ENCODE assay signal across 22 cellular contexts in the genomic region with DNA sequence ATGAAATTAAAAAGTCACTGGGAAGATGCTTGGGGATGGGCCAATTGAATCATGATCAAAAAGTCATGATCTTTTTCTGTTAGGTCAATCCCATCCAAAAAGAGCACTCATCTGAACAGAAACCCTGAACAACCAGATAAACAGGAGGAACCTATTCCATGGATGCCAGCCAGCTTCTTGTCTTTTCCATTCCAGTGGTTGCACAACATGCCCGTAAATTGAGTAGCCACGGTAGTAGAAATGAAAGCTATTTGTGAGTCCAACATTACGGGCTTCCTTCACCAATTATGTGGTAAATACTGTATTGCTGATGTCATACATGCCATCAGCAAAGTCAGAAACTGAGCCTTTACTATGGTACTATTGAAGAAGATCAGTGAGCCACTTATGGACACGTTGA.
DNase-seq lines count a peak whose midpoint lies in the region; TF ChIP-seq lines count a peak whose summit lies in the region.
"Had no signal": no experiment of that assay in that cellular context is flagged by ENCODE, and none has a peak within 500 bp of the region (broad histone marks: within the 10 kb centered on the region; RNA-seq: fewer than 3 reads in every experiment).

No MANE protein-coding gene starts in this region.

- DNase-seq in H4 (ENCODE audit: low spot score): peak; percentile 29
- DNase-seq in astrocyte of the hippocampus (ENCODE audit: low read depth, low spot score): peak; percentile 6
- peak; percentile 11 for DNase-seq in fibroblast of peridontal ligament (ENCODE audit: extremely low read depth)
- DNase-seq in prostate gland (ENCODE audit: low spot score): peak; percentile 58
- DNase-seq in H7: no peak
- DNase-seq in germinal center (ENCODE audit: low spot score): no peak
- DNase-seq in inferior parietal cortex (ENCODE audit: extremely low spot score): no peak
- DNase-seq: DMS 273 treated with DMSO at 0.1 percent for 48 hours, GDM1, Kasumi-1, NCI-H1105 treated with DMSO at 0.1 percent for 48 hours, NCI-H1694 treated with DMSO at 0.1 percent for 48 hours, NCI-H2227 treated with DMSO at 0.1 percent for 48 hours, NCI-H510A treated with DMSO at 0.1 percent for 48 hours, NCI-H82, PC-3, RPMI8226, SHP77 treated with DMSO at 0.1 percent for 48 hours, SK-N-SH had no signal

- TF ChIP-seq CTCF in prostate gland (IDR thresholded peaks at IDR 0.05): no peak

- no peak overlapping the region for H3K4me3 ChIP-seq in prostate gland
- H3K4me3 ChIP-seq in H7 (ENCODE audit: insufficient read depth, low read depth, low read length): no peak overlapping the region
- H3K4me3 ChIP-seq: HAP-1 had no signal

- intact Hi-C loops in prostate gland (cut with DNase I): no loop called here

- H3K27ac ChIP-seq in prostate gland: no peak overlapping the region
- H3K27ac ChIP-seq: C4-2B, HL-60 had no signal

- no peak for TF ChIP-seq POLR2A in prostate gland (IDR thresholded peaks at IDR 0.05)

- H3K27me3 ChIP-seq in prostate gland (replicated peaks; ENCODE audit: insufficient read depth) (no peaks in the 10 kb centered on the region), H7 (ENCODE audit: control insufficient read depth, insufficient read depth, low read length) (no peaks in the 10 kb centered on the region)

- H3K36me3 ChIP-seq in prostate gland (no peaks in the 10 kb centered on the region), H7 (replicated peaks; ENCODE audit: control insufficient read depth, insufficient read depth, low read length) (no peaks in the 10 kb centered on the region)
- H3K36me3 ChIP-seq: HAP-1 had no signal

- no peaks in the 10 kb centered on the region for H3K9me3 ChIP-seq in prostate gland
- H3K9me3 ChIP-seq: HAP-1 had no signal

- 39% methylated on average over 4 of the region's 4 CpGs for WGBS in prostate gland

- no peaks in the 10 kb centered on the region for H3K4me1 ChIP-seq in prostate gland (replicated peaks)
- H3K4me1 ChIP-seq: HAP-1 had no signal

Comparison
In these comparisons a context has a peak if more than half of its experiments do, and no peak if none do; other contexts are left out.
1. DNase-seq: peak in H4 (single experiment), astrocyte of the hippocampus (single experiment), fibroblast of peridontal ligament (single experiment) and prostate gland (single experiment); none in H7 (single experiment), germinal center (single experiment) and inferior parietal cortex (single experiment).